In genomic region chr17:43641416-43641815, GRCh38 we compare ENCODE assay signal across 1 cellular context.
TF ChIP-seq lines count a peak whose summit lies in the region.

No MANE protein-coding gene starts in this region.

TF ChIP-seq in H1, 55 proteins besides CTCF, POLR2A, EP300 and RAD21:
- no peak for TF ChIP-seq SRF (IDR thresholded peaks at IDR 0.05; ENCODE audit: low read depth, low read length)
- TF ChIP-seq CHD1 (IDR thresholded peaks at IDR 0.05; ENCODE audit: low read depth, low read length): no peak
- TF ChIP-seq SAP30 (IDR thresholded peaks at IDR 0.05; ENCODE audit: insufficient read depth, insufficient replicate concordance, low read length): no peak
- no peak for TF ChIP-seq POU5F1 (IDR thresholded peaks at IDR 0.05; ENCODE audit: low read depth, low read length)
- no peak for TF ChIP-seq BCL11A (IDR thresholded peaks at IDR 0.05; ENCODE audit: low read depth in 2 of 2, low read length in 2 of 2)
- no peak for TF ChIP-seq E2F6 (IDR thresholded peaks at IDR 0.05)
